In the genomic region with DNA sequence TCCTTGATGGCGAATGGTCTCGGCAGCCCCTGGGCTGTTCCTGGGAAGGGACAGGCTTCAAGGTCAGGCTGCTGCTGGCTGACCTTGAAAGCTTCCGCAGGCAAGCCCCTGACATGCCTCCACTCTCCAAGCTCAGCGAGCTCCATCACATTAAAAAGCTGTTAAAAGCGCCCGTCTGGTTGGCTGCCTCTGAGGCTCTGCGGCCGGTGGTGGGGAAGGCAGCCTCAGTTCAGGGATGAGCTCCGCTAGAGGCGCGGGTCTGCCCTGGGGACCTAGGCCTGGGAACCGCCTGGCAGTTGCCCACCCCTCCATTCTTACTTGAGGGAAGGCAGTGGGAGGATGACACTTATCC, we compare ENCODE assay signal across 21 cellular contexts.
A peak's percentile ranks its signal among the peaks of the same experiment; 100 is the strongest.
DNase-seq lines count a peak whose midpoint lies in the region; ATAC-seq and TF ChIP-seq lines count a peak whose summit lies in the region.
"Had no signal": no experiment of that assay in that cellular context is flagged by ENCODE, and none has a peak within 500 bp of the region (broad histone marks: within the 10 kb centered on the region; RNA-seq: fewer than 3 reads in every experiment).

No MANE protein-coding gene starts in this region.

- peak overlapping the region in 9 of 12 donors; percentile 36 to 77 (median 65) for H3K27ac ChIP-seq in heart left ventricle
- H3K27ac ChIP-seq in endodermal cell (ENCODE audit: low read depth, low read length), result peak overlapping the region; percentile 24
- no peak overlapping the region for H3K27ac ChIP-seq in aorta (ENCODE audit: low read depth in 1 of 2, low read length in 2 of 2)
- H3K27ac ChIP-seq: C4-2B, colonic mucosa had no signal

- H3K4me1 ChIP-seq in heart left ventricle (peaks cover 0 to 36% (median 22%) of the 10 kb centered on the region in 12 donors), endodermal cell (ENCODE audit: control insufficient read depth, insufficient read depth, low read length) (peaks cover 39% of the 10 kb centered on the region), aorta (ENCODE audit: control insufficient read depth in 1 of 2, insufficient read depth in 2 of 2, low read length in 2 of 2) (no peaks in the 10 kb centered on the region)
- H3K4me1 ChIP-seq: colonic mucosa had no signal

- H3K27ac Mint-ChIP-seq in endodermal cell, result no peak overlapping the region
- peak overlapping the region; percentile 97 to 100 (median 98) for H3K27ac Mint-ChIP-seq in nephron
- H3K27ac Mint-ChIP-seq in activated CD4-positive, alpha-beta T cell treated with anti-CD3 and anti-CD28 coated beads, Interleukin-2, amount 10 ng/mL, durations not matched to agents 7 days and 5 days, result no peak overlapping the region
- H3K27ac Mint-ChIP-seq: activated naive CD8-positive, alpha-beta T cell; activated T-cell treated with anti-CD3 and anti-CD28 coated beads, Interleukin-2, amount 50 U/mL, for 72 hours; immature natural killer cell; T-helper 17 cell had no signal

- H3K36me3 Mint-ChIP-seq in endodermal cell (ENCODE audit: low read depth), result no peaks in the 10 kb centered on the region
- H3K36me3 Mint-ChIP-seq in nephron (ENCODE audit: low read depth), result no peaks in the 10 kb centered on the region
- no peaks in the 10 kb centered on the region for H3K36me3 Mint-ChIP-seq in activated CD4-positive, alpha-beta T cell treated with anti-CD3 and anti-CD28 coated beads, Interleukin-2, amount 10 ng/mL, durations not matched to agents 7 days and 5 days (ENCODE audit: low read depth)
- H3K36me3 Mint-ChIP-seq: activated naive CD8-positive, alpha-beta T cell; immature natural killer cell; naive B cell had no signal

- no peaks in the 10 kb centered on the region for H3K9me3 ChIP-seq in heart left ventricle
- H3K9me3 ChIP-seq in endodermal cell (ENCODE audit: control insufficient read depth, low read length), result no peaks in the 10 kb centered on the region
- no peaks in the 10 kb centered on the region for H3K9me3 ChIP-seq in aorta (ENCODE audit: control insufficient read depth, low read length)
- H3K9me3 ChIP-seq: colonic mucosa had no signal

- H3K27me3 ChIP-seq in heart left ventricle (no peaks in the 10 kb centered on the region), endodermal cell (ENCODE audit: control insufficient read depth, insufficient read depth, low read length, poor library complexity, severe bottlenecking) (peaks cover 6% of the 10 kb centered on the region), aorta (ENCODE audit: control insufficient read depth in 1 of 2, insufficient read depth in 2 of 2, low read length in 1 of 2) (no peaks in the 10 kb centered on the region)
- H3K27me3 ChIP-seq: colonic mucosa had no signal

- no peak overlapping the region for H3K9ac ChIP-seq in endodermal cell (ENCODE audit: extremely low read depth, low read length, poor library complexity, severe bottlenecking)

- CTCF ChIA-PET in activated CD4-positive, alpha-beta T cell treated with anti-CD3 and anti-CD28 coated beads, Interleukin-2, amount 10 ng/mL, durations not matched to agents 7 days and 5 days (lab: Charles Lee), result interaction anchor here (2.1 kb wide), 1 partner anchor 14 kb away, joined by 7 read pairs; no protein-coding TSS in a partner anchor

- no peak for TF ChIP-seq POLR2A in heart left ventricle (IDR thresholded peaks at IDR 0.05)

- no peak overlapping the region for H3K4me3 ChIP-seq in heart left ventricle
- H3K4me3 ChIP-seq in endodermal cell (ENCODE audit: low read length), result no peak overlapping the region
- no peak overlapping the region for H3K4me3 ChIP-seq in aorta (ENCODE audit: low read length in 2 of 2)
- H3K4me3 ChIP-seq: colonic mucosa had no signal

- 49 to 67% (median 60%) methylated on average over 12 of the region's 12 CpGs for WGBS in heart left ventricle, 4 donors
- 47 to 73% methylated on average over 3 to 12 of the region's 12 CpGs for WGBS in endodermal cell (ENCODE audit: insufficient coverage in 1 of 2, insufficient read length in 1 of 2), 2 experiments
- WGBS in aorta, 2 donors, result 96 to 97% methylated on average over 12 of the region's 12 CpGs

- ATAC-seq in heart left ventricle (peak in 2 of 4 donors; percentile 16), Right ventricle myocardium inferior (no peak), aorta (ENCODE audit: low FRiP score) (no peak), HG02884 (IDR thresholded peaks at IDR 0.05; ENCODE audit: unreplicated experiment) (no peak)
- ATAC-seq: activated T-cell treated with anti-CD3 and anti-CD28 coated beads, Interleukin-2, amount 50 U/mL, for 72 hours; T-helper 17 cell had no signal

- TF ChIP-seq CTCF in heart left ventricle (IDR thresholded peaks at IDR 0.05), result no peak
- TF ChIP-seq CTCF in endodermal cell (conservative IDR thresholded peaks at IDR 0.05), result no peak
- TF ChIP-seq CTCF in nephron (IDR thresholded peaks at IDR 0.05; ENCODE audit: unreplicated experiment in 3 of 3), result no peak

- H3K4me1 Mint-ChIP-seq in endodermal cell (peaks cover 47% of the 10 kb centered on the region), nephron (peaks cover 69% of the 10 kb centered on the region)
- no peaks in the 10 kb centered on the region for H3K4me1 Mint-ChIP-seq in activated CD4-positive, alpha-beta T cell treated with anti-CD3 and anti-CD28 coated beads, Interleukin-2, amount 10 ng/mL, durations not matched to agents 7 days and 5 days
- H3K4me1 Mint-ChIP-seq: immature natural killer cell, T-helper 17 cell had no signal

- no peak overlapping the region for H3K4me3 Mint-ChIP-seq in endodermal cell
- H3K4me3 Mint-ChIP-seq in nephron, result peak overlapping the region in 2 of 3 experiments; percentile 32
- no peak overlapping the region for H3K4me3 Mint-ChIP-seq in activated CD4-positive, alpha-beta T cell treated with anti-CD3 and anti-CD28 coated beads, Interleukin-2, amount 10 ng/mL, durations not matched to agents 7 days and 5 days
- H3K4me3 Mint-ChIP-seq: activated naive CD8-positive, alpha-beta T cell; activated T-cell treated with anti-CD3 and anti-CD28 coated beads, Interleukin-2, amount 50 U/mL, for 72 hours; immature natural killer cell; T-helper 17 cell had no signal

- DNase-seq in heart left ventricle, result peak in 2 of 5 donors; percentile 24 to 55
- DNase-seq in Right ventricle myocardium inferior (ENCODE audit: missing footprints), result no peak
- no peak for DNase-seq in endodermal cell
- peak; percentile 36 to 73 for DNase-seq in aorta
- DNase-seq in activated CD4-positive, alpha-beta T cell treated with anti-CD3 and anti-CD28 coated beads, Interleukin-2, amount 10 ng/mL, durations not matched to agents 7 days and 5 days, result no peak
- DNase-seq in stimulated activated naive CD4-positive, alpha-beta T cell (lab: John Stamatoyannopoulos, UW), result no peak
- DNase-seq: activated T-cell treated with anti-CD3 and anti-CD28 coated beads, Interleukin-2, amount 50 U/mL, for 72 hours; colonic mucosa; immature natural killer cell; Karpas-422; naive B cell; NCI-H1092; NCI-H2081; NCI-H526 treated with DMSO at 0.1 percent for 48 hours; SHP77 treated with DMSO at 0.1 percent for 48 hours; small intestine; T-helper 17 cell had no signal

- H3K27me3 Mint-ChIP-seq in endodermal cell (ENCODE audit: insufficient read depth), result peaks cover 13% of the 10 kb centered on the region
- H3K27me3 Mint-ChIP-seq in nephron (ENCODE audit: low read depth), result no peaks in the 10 kb centered on the region
- peaks cover 3% of the 10 kb centered on the region for H3K27me3 Mint-ChIP-seq in activated CD4-positive, alpha-beta T cell treated with anti-CD3 and anti-CD28 coated beads, Interleukin-2, amount 10 ng/mL, durations not matched to agents 7 days and 5 days

- intact Hi-C loops in heart left ventricle (cut with DNase I) (no loop called here), Right ventricle myocardium inferior (cut with DNase I) (no loop called here), aorta (cut with DNase I) (no loop called here)

- POLR2A ChIA-PET in activated CD4-positive, alpha-beta T cell treated with anti-CD3 and anti-CD28 coated beads, Interleukin-2, amount 10 ng/mL, durations not matched to agents 7 days and 5 days (lab: Charles Lee), result no interaction called here

- H3K36me3 ChIP-seq in heart left ventricle, result no peaks in the 10 kb centered on the region
- no peaks in the 10 kb centered on the region for H3K36me3 ChIP-seq in endodermal cell (ENCODE audit: control insufficient read depth, insufficient read depth, low read length)
- H3K36me3 ChIP-seq in aorta (ENCODE audit: control insufficient read depth in 1 of 2, insufficient read depth in 2 of 2, low read length in 1 of 2), result no peaks in the 10 kb centered on the region
- H3K36me3 ChIP-seq: colonic mucosa had no signal

- H3K9me3 Mint-ChIP-seq in endodermal cell (no peaks in the 10 kb centered on the region), nephron (no peaks in the 10 kb centered on the region)
- H3K9me3 Mint-ChIP-seq in activated CD4-positive, alpha-beta T cell treated with anti-CD3 and anti-CD28 coated beads, Interleukin-2, amount 10 ng/mL, durations not matched to agents 7 days and 5 days, result no peaks in the 10 kb centered on the region
- H3K9me3 Mint-ChIP-seq: activated T-cell treated with anti-CD3 and anti-CD28 coated beads, Interleukin-2, amount 50 U/mL, for 72 hours; immature natural killer cell had no signal

Comparison
In these comparisons a context has a peak if more than half of its experiments do, and no peak if none do; other contexts are left out.
1. DNase-seq: peak in aorta (2 of 2); none in Right ventricle myocardium inferior (single experiment), endodermal cell (single experiment), activated CD4-positive, alpha-beta T cell treated with anti-CD3 and anti-CD28 coated beads, Interleukin-2, amount 10 ng/mL, durations not matched to agents 7 days and 5 days (single experiment) and stimulated activated naive CD4-positive, alpha-beta T cell (0 of 6).
2. H3K27ac ChIP-seq: peak in heart left ventricle (9 of 12) and endodermal cell (single experiment); none in aorta (0 of 2).
3. H3K27ac Mint-ChIP-seq: peak in nephron (3 of 3); none in endodermal cell (single experiment) and activated CD4-positive, alpha-beta T cell treated with anti-CD3 and anti-CD28 coated beads, Interleukin-2, amount 10 ng/mL, durations not matched to agents 7 days and 5 days (single experiment).
4. H3K4me3 Mint-ChIP-seq: peak in nephron (2 of 3); none in endodermal cell (single experiment) and activated CD4-positive, alpha-beta T cell treated with anti-CD3 and anti-CD28 coated beads, Interleukin-2, amount 10 ng/mL, durations not matched to agents 7 days and 5 days (single experiment).